Comparison of ENCODE assay signal across 16 cellular contexts in genomic region chr6:128754658-128755256, GRCh38.
DNase-seq lines count a peak whose midpoint lies in the region; ATAC-seq and TF ChIP-seq lines count a peak whose summit lies in the region.
"Had no signal": no experiment of that assay in that cellular context is flagged by ENCODE, and none has a peak within 500 bp of the region (broad histone marks: within the 10 kb centered on the region; RNA-seq: fewer than 3 reads in every experiment).

No MANE protein-coding gene starts in this region.

- DNase-seq in lower leg skin (ENCODE audit: low spot score in 2 of 2) (no peak), HT-29 (ENCODE audit: low spot score) (no peak), NCI-H1694 (lab: John Stamatoyannopoulos, UW) (no peak), NCI-H2227 treated with DMSO at 0.1 percent for 48 hours (lab: John Stamatoyannopoulos, UW) (no peak)
- DNase-seq: activated CD4-positive, CD25-positive, alpha-beta regulatory T cell; activated effector memory CD4-positive, alpha-beta T cell treated with anti-CD3 and anti-CD28 coated beads, Interleukin-2, amount 50 U/mL, for 16 hours; GF-D8; immature natural killer cell; MG63; NCI-H69; right cardiac atrium; transverse colon had no signal

- intact Hi-C loops in lower leg skin (cut with DNase I; ENCODE audit: low total_unique reads): no loop called here

- ATAC-seq in GM18861 (IDR thresholded peaks at IDR 0.05; ENCODE audit: unreplicated experiment) (peak; percentile 99), GM21447 (IDR thresholded peaks at IDR 0.05; ENCODE audit: unreplicated experiment) (peak; percentile 94), HG02981 (IDR thresholded peaks at IDR 0.05; ENCODE audit: unreplicated experiment) (peak; percentile 98), HG03575 (IDR thresholded peaks at IDR 0.05; ENCODE audit: extremely low read depth, insufficient number of reproducible peaks, low FRiP score, unreplicated experiment) (peak; percentile 98)
- ATAC-seq: right cardiac atrium had no signal

- no peak for TF ChIP-seq POLR2A in lower leg skin (IDR thresholded peaks at IDR 0.05)

- no peak for TF ChIP-seq CTCF in lower leg skin (IDR thresholded peaks at IDR 0.05)

- 91 to 93% methylated on average over 5 of the region's 5 CpGs for WGBS in lower leg skin, 2 donors

- H3K4me3 ChIP-seq in lower leg skin (ENCODE audit: low read depth, poor library complexity, severe bottlenecking): no peak overlapping the region
- H3K4me3 ChIP-seq: MG63, transverse colon had no signal
